In genomic region chr17:45318561-45319230, GRCh38 we compare ENCODE assay signal across 11 cellular contexts. TPM values are rescaled to one million over a fixed set of nuclear protein-coding genes. Genes with fewer than 3 reads are reported as not detected.
A peak's percentile ranks its signal among the peaks of the same experiment; 100 is the strongest.
DNase-seq lines count a peak whose midpoint lies in the region; ATAC-seq, FAIRE-seq and TF ChIP-seq lines count a peak whose summit lies in the region.
"Had no signal": no experiment of that assay in that cellular context is flagged by ENCODE, and none has a peak within 500 bp of the region (broad histone marks: within the 10 kb centered on the region; RNA-seq: fewer than 3 reads in every experiment).

No MANE protein-coding gene starts in this region.

- no peak for TF ChIP-seq CTCF in WTC11 (IDR thresholded peaks at IDR 0.05)

- 27 to 73% (median 46%) methylated on average over 7 of the region's 7 CpGs for WGBS in small intestine, 3 donors

- H3K4me1 Mint-ChIP-seq in T-helper 2 cell treated with Interferon-gamma antibody and Interleukin-4, amounts not matched to agents 5 μg/mL and 100 μg/mL, for 36 hours (ENCODE audit: low read depth), result peaks cover 54% of the 10 kb centered on the region
- H3K4me1 Mint-ChIP-seq in WTC11, result peaks cover 22% of the 10 kb centered on the region

- peak overlapping the region; percentile 73 for H3K27ac ChIP-seq in epithelial cell of prostate
- peak overlapping the region; percentile 22 to 76 for H3K27ac ChIP-seq in small intestine (ENCODE audit: low read depth in 1 of 2, low read length in 1 of 2)

- H3K9me3 Mint-ChIP-seq in T-helper 2 cell treated with Interferon-gamma antibody and Interleukin-4, amounts not matched to agents 5 μg/mL and 100 μg/mL, for 36 hours, result no peaks in the 10 kb centered on the region
- H3K9me3 Mint-ChIP-seq in WTC11, result no peaks in the 10 kb centered on the region

- ATAC-seq in WTC11 (no peak), GM21390 (IDR thresholded peaks at IDR 0.05; ENCODE audit: unreplicated experiment) (no peak), HG03039 (IDR thresholded peaks at IDR 0.05; ENCODE audit: unreplicated experiment) (no peak)

- H3K4me3 ChIP-seq in small intestine (ENCODE audit: low read depth in 1 of 2, low read length in 2 of 2), result no peak overlapping the region

- no peaks in the 10 kb centered on the region for H3K27me3 Mint-ChIP-seq in T-helper 2 cell treated with Interferon-gamma antibody and Interleukin-4, amounts not matched to agents 5 μg/mL and 100 μg/mL, for 36 hours (ENCODE audit: low read depth)
- H3K27me3 Mint-ChIP-seq in WTC11 (ENCODE audit: low read depth), result peaks cover 41% of the 10 kb centered on the region

- no peak for DNase-seq in T-helper 2 cell treated with Interferon-gamma antibody and Interleukin-4, amounts not matched to agents 5 μg/mL and 100 μg/mL, for 36 hours (ENCODE audit: low spot score)
- DNase-seq in T-helper 2 cell (no peak), epithelial cell of prostate (ENCODE audit: low read depth, low spot score) (no peak), small intestine (peak; percentile 68), WTC11 (ENCODE audit: low spot score) (no peak)
- DNase-seq: NCI-H1436, RPMI8226 had no signal

- peaks cover 8 to 9% of the 10 kb centered on the region in 2 donors for H3K4me1 ChIP-seq in small intestine (ENCODE audit: control insufficient read depth in 2 of 2, insufficient read depth in 1 of 2, low read depth in 1 of 2, low read length in 1 of 2)

- H3K27me3 ChIP-seq in small intestine (ENCODE audit: control insufficient read depth in 2 of 2, insufficient read depth in 2 of 2, low read length in 2 of 2), result no peaks in the 10 kb centered on the region

- CTCF ChIA-PET in WTC11 (lab: Charles Lee), result interaction anchor here (1.0 to 2.4 kb wide), 3 partner anchors 42 to 107 kb away, joined by 3 to 9 read pairs (median 3); no protein-coding TSS in a partner anchor

- peak overlapping the region; percentile 42 for H3K4me3 Mint-ChIP-seq in T-helper 2 cell treated with Interferon-gamma antibody and Interleukin-4, amounts not matched to agents 5 μg/mL and 100 μg/mL, for 36 hours
- no peak overlapping the region for H3K4me3 Mint-ChIP-seq in WTC11

- peaks cover 22% of the 10 kb centered on the region for H3K36me3 Mint-ChIP-seq in T-helper 2 cell treated with Interferon-gamma antibody and Interleukin-4, amounts not matched to agents 5 μg/mL and 100 μg/mL, for 36 hours (ENCODE audit: low read depth)
- H3K36me3 Mint-ChIP-seq in WTC11, result no peaks in the 10 kb centered on the region

- H3K36me3 ChIP-seq in small intestine (ENCODE audit: control insufficient read depth in 2 of 2, insufficient read depth in 2 of 2, low read length in 2 of 2), result no peaks in the 10 kb centered on the region

- no peaks in the 10 kb centered on the region for H3K9me3 ChIP-seq in small intestine (ENCODE audit: control insufficient read depth, low read depth)

- H3K27ac Mint-ChIP-seq in T-helper 2 cell treated with Interferon-gamma antibody and Interleukin-4, amounts not matched to agents 5 μg/mL and 100 μg/mL, for 36 hours, result no peak overlapping the region
- no peak overlapping the region for H3K27ac Mint-ChIP-seq in WTC11

- TF ChIP-seq POLR2A in Raji (IDR thresholded peaks at IDR 0.05; ENCODE audit: insufficient read depth, low read depth, low read length), result 0 out of 2 replicates have a peak, but pooled peaks have one; percentile 8

- POLR2A ChIA-PET in WTC11 (lab: Charles Lee), result no interaction called here

- FAIRE-seq in small intestine (lab: Jason Lieb, UNC), result no peak

TF ChIP-seq in WTC11, 78 proteins besides CTCF, POLR2A, EP300 and RAD21 (continues in another document):
- TF ChIP-seq IRF1 (CRISPR knock-in tag; IDR thresholded peaks at IDR 0.05), result no peak
- TF ChIP-seq GRHL2 (CRISPR knock-in tag; IDR thresholded peaks at IDR 0.05; ENCODE audit: insufficient replicate concordance, severe bottlenecking), result no peak
- no peak for TF ChIP-seq STAT6 (CRISPR knock-in tag; conservative IDR thresholded peaks at IDR 0.05; ENCODE audit: low read depth)
- TF ChIP-seq ZNF396 (CRISPR knock-in tag; IDR thresholded peaks at IDR 0.05; ENCODE audit: borderline replicate concordance), result no peak
- no peak for TF ChIP-seq MXD4 (CRISPR knock-in tag; IDR thresholded peaks at IDR 0.05; ENCODE audit: borderline replicate concordance)
- no peak for TF ChIP-seq CDX4 (CRISPR knock-in tag; IDR thresholded peaks at IDR 0.05; ENCODE audit: borderline replicate concordance)
- no peak for TF ChIP-seq ATF6 (CRISPR knock-in tag; IDR thresholded peaks at IDR 0.05)
- no peak for TF ChIP-seq NFYB (CRISPR knock-in tag; conservative IDR thresholded peaks at IDR 0.05; ENCODE audit: low read depth)
- TF ChIP-seq TP53 (CRISPR knock-in tag; IDR thresholded peaks at IDR 0.05), result no peak
- TF ChIP-seq PRDM15 (CRISPR knock-in tag; IDR thresholded peaks at IDR 0.05), result no peak
- TF ChIP-seq ZNF423 (CRISPR knock-in tag; IDR thresholded peaks at IDR 0.05), result no peak
- no peak for TF ChIP-seq CREB1 (CRISPR knock-in tag; IDR thresholded peaks at IDR 0.05)

RNA-seq across cellular contexts. Expression of gene MAP3K14, which starts 1.9 kb away (rescaled TPM):
- 10 to 100 TPM; 10.8 to 19.2 (median 11.3) TPM for polyA plus RNA-seq in small intestine
- total RNA-seq in WTC11 (2021), result 3.3 to 4.0 TPM (median 3.8 TPM) in 3 replicates

RNA-seq across cellular contexts. Expression of gene SPATA32, which starts 56.8 kb away (rescaled TPM):
- under 1 TPM in 1 of 3 donors, not detected in 2; 0.04 TPM for polyA plus RNA-seq in small intestine
- total RNA-seq in WTC11 (2021), result 0.14 to 0.15 TPM in 2 of 3 replicates, not detected in the other
- total RNA-seq: ureter had no signal
